Comparison of ENCODE assay signal across 31 cellular contexts in genomic region chr19:38717855-38718254, GRCh38. TPM values are rescaled to one million over a fixed set of nuclear protein-coding genes. Genes with fewer than 3 reads are reported as not detected.
DNase-seq lines count a peak whose midpoint lies in the region; ATAC-seq and TF ChIP-seq lines count a peak whose summit lies in the region.
"Had no signal": no experiment of that assay in that cellular context is flagged by ENCODE, and none has a peak within 500 bp of the region (broad histone marks: within the 10 kb centered on the region; RNA-seq: fewer than 3 reads in every experiment).

No MANE protein-coding gene starts in this region.

- H3K4me1 ChIP-seq in breast epithelium (peaks cover 13 to 28% of the 10 kb centered on the region in 2 donors), ascending aorta (peaks cover 20 to 58% of the 10 kb centered on the region in 2 donors), neuronal stem cell (ENCODE audit: control insufficient read depth in 2 of 2, insufficient read depth in 1 of 2, low read depth in 1 of 2, low read length in 2 of 2) (peaks cover 7 to 24% of the 10 kb centered on the region in 2 donors), tibial artery (peaks cover 16 to 92% (median 72%) of the 10 kb centered on the region in 4 donors)
- H3K4me1 ChIP-seq: HAP-1 had no signal

- CTCF ChIA-PET in MCF 10A (lab: Yijun Ruan, JAX): no interaction called here

- H2BK5ac ChIP-seq in neuronal stem cell (ENCODE audit: low read length): no peak overlapping the region

- peaks cover 17% of the 10 kb centered on the region for H3K79me1 ChIP-seq in neuronal stem cell (ENCODE audit: low read depth, low read length)

- no TSS peak for BruUV-seq in MCF 10A (replicated peaks; lab: Mats Ljungman, UMichigan)

- H3K36me3 Mint-ChIP-seq in MCF 10A (ENCODE audit: insufficient read depth, unreplicated experiment): peaks cover 92% of the 10 kb centered on the region

- H3K4me3 ChIP-seq in breast epithelium: no peak overlapping the region
- no peak overlapping the region for H3K4me3 ChIP-seq in ascending aorta
- H3K4me3 ChIP-seq in neuronal stem cell (ENCODE audit: low read length in 2 of 2): no peak overlapping the region
- no peak overlapping the region for H3K4me3 ChIP-seq in tibial artery
- no peak overlapping the region for H3K4me3 ChIP-seq in MG63
- H3K4me3 ChIP-seq: HAP-1, upper lobe of left lung had no signal

- H3K27me3 ChIP-seq in breast epithelium (no peaks in the 10 kb centered on the region), ascending aorta (no peaks in the 10 kb centered on the region), neuronal stem cell (ENCODE audit: control insufficient read depth in 3 of 3, insufficient read depth in 3 of 3, low read depth in 1 of 3, low read length in 3 of 3) (no peaks in the 10 kb centered on the region), tibial artery (no peaks in the 10 kb centered on the region), MG63 (no peaks in the 10 kb centered on the region)
- H3K27me3 ChIP-seq: upper lobe of left lung had no signal

- intact Hi-C loops in breast epithelium (cut with DNase I; ENCODE audit: low total_unique reads): no loop called here
- intact Hi-C loops in MCF 10A (cut with micrococcal nuclease): loop anchor here (2.0 to 10.0 kb wide), 2 partner anchors 69 to 163 kb away; no protein-coding TSS in a partner anchor
- intact Hi-C loops in ascending aorta (cut with DNase I): loop anchor here (5.0 to 10.0 kb wide), 2 partner anchors 114 to 323 kb away; partner anchors contain the start of gene ECH1
- intact Hi-C loops in tibial artery (cut with DNase I; ENCODE audit: low total_unique reads): loop anchor here (5.0 kb wide), 1 partner anchor 66 kb away; no protein-coding TSS in a partner anchor

- H2BK12ac ChIP-seq in neuronal stem cell (ENCODE audit: low read length): no peak overlapping the region

- no peak overlapping the region for H2BK120ac ChIP-seq in neuronal stem cell (ENCODE audit: low read depth, low read length)

- no peak overlapping the region for H3K4ac ChIP-seq in neuronal stem cell (ENCODE audit: low read length)

- DNase-seq in breast epithelium (ENCODE audit: low spot score in 2 of 2) (no peak), MCF 10A (ENCODE audit: unreplicated experiment) (no peak), ascending aorta (ENCODE audit: low spot score in 2 of 2) (no peak), neuronal stem cell (ENCODE audit: low spot score) (no peak), tibial artery (no peak), NCI-H524 treated with DMSO at 0.1 percent for 48 hours (lab: John Stamatoyannopoulos, UW) (no peak), MG63 (no peak)
- DNase-seq: 8988T; activated CD4-positive, alpha-beta T cell treated with anti-CD3 and anti-CD28 coated beads for 36 hours; activated effector memory CD4-positive, alpha-beta T cell treated with Interleukin-2 at 50 U/mL for 16 hours; DMS79 treated with DMSO at 0.1 percent for 48 hours; effector memory CD4-positive, alpha-beta T cell; erythroblast; GF-D8; KG1; NCI-H1417 treated with DMSO at 0.1 percent for 48 hours; NCI-H2081; NCI-H446; posterior cingulate gyrus; stimulated activated CD4-positive, alpha-beta T cell treated with anti-CD3 and anti-CD28 coated beads, Interleukin-15, amount 100 ng/mL, for 24 hours had no signal

- no CpG with 5 or more reads among the region's 11 CpGs for WGBS in neuronal stem cell (ENCODE audit: extremely low coverage in 2 of 2, insufficient read length in 2 of 2, insufficient replicate concordance in 1 of 2), 2 donors

- H3K4me3 Mint-ChIP-seq in MCF 10A (ENCODE audit: unreplicated experiment): no peak overlapping the region
- H3K4me3 Mint-ChIP-seq: activated CD4-positive, alpha-beta T cell treated with anti-CD3 and anti-CD28 coated beads for 36 hours; CD14-positive monocyte; memory B cell; stimulated activated naive CD8-positive, alpha-beta T cell treated with anti-CD3 and anti-CD28 coated beads, Interleukin-15, Interleukin-2, amounts not matched to agents 100 ng/mL and 50 ng/mL, for 24 hours had no signal

- H3K27ac Mint-ChIP-seq in MCF 10A (ENCODE audit: low read depth, unreplicated experiment): no peak overlapping the region
- H3K27ac Mint-ChIP-seq: activated CD4-positive, alpha-beta T cell treated with anti-CD3 and anti-CD28 coated beads for 36 hours; memory B cell; stimulated activated naive CD8-positive, alpha-beta T cell treated with anti-CD3 and anti-CD28 coated beads, Interleukin-15, Interleukin-2, amounts not matched to agents 100 ng/mL and 50 ng/mL, for 24 hours had no signal

- no peak overlapping the region for H3K4me2 ChIP-seq in neuronal stem cell (ENCODE audit: insufficient read depth, low read length, poor library complexity, severe bottlenecking)

- H3K27ac ChIP-seq in breast epithelium (peak overlapping the region; percentile 82 to 92), ascending aorta (peak overlapping the region; percentile 76 to 85), neuronal stem cell (replicated peaks; ENCODE audit: low read length) (peak overlapping the region; percentile 12), tibial artery (peak overlapping the region; percentile 72 to 91)

- H3K9me3 Mint-ChIP-seq in MCF 10A (ENCODE audit: unreplicated experiment): no peaks in the 10 kb centered on the region
- H3K9me3 Mint-ChIP-seq: CD14-positive monocyte; memory B cell; stimulated activated naive CD8-positive, alpha-beta T cell treated with anti-CD3 and anti-CD28 coated beads, Interleukin-15, Interleukin-2, amounts not matched to agents 100 ng/mL and 50 ng/mL, for 24 hours had no signal

- peaks cover 13% of the 10 kb centered on the region for H3K4me1 Mint-ChIP-seq in MCF 10A (ENCODE audit: insufficient read depth, unreplicated experiment)
- H3K4me1 Mint-ChIP-seq: activated CD4-positive, alpha-beta T cell treated with anti-CD3 and anti-CD28 coated beads for 36 hours; CD14-positive monocyte; memory B cell had no signal

- POLR2A ChIA-PET in MCF 10A (lab: Yijun Ruan, JAX): interaction anchor here (1.3 kb wide), 1 partner anchor 11 kb away, joined by 8 read pairs; no protein-coding TSS in a partner anchor

- no peak for ATAC-seq in HG02623 (IDR thresholded peaks at IDR 0.05; ENCODE audit: unreplicated experiment)
- ATAC-seq: activated CD4-positive, alpha-beta T cell treated with anti-CD3 and anti-CD28 coated beads for 36 hours; sciatic nerve had no signal

- H3K9me3 ChIP-seq in breast epithelium (no peaks in the 10 kb centered on the region), ascending aorta (no peaks in the 10 kb centered on the region), neuronal stem cell (replicated peaks in 1 of 2; ENCODE audit: control insufficient read depth in 2 of 2, insufficient read depth in 1 of 2, low read depth in 1 of 2, low read length in 2 of 2) (peaks cover 0 to 2% of the 10 kb centered on the region in 2 donors), tibial artery (no peaks in the 10 kb centered on the region), MG63 (no peaks in the 10 kb centered on the region)
- H3K9me3 ChIP-seq: HAP-1, upper lobe of left lung had no signal

- TF ChIP-seq POLR2A in breast epithelium (IDR thresholded peaks at IDR 0.05): no peak

- no peak overlapping the region for H4K8ac ChIP-seq in neuronal stem cell (ENCODE audit: low read depth, low read length)

- peak overlapping the region; percentile 53 for H3K9ac ChIP-seq in neuronal stem cell (ENCODE audit: low read depth, low read length, poor library complexity)

- no peak overlapping the region for H2AK5ac ChIP-seq in neuronal stem cell (ENCODE audit: low read depth, low read length)

- H2BK15ac ChIP-seq in neuronal stem cell (ENCODE audit: low read length): no peak overlapping the region

- peak overlapping the region; percentile 4 for H3K23ac ChIP-seq in neuronal stem cell (ENCODE audit: low read depth, low read length, poor library complexity)

- H2AFZ ChIP-seq in neuronal stem cell (ENCODE audit: low read length): no peak overlapping the region

- H3K27me3 Mint-ChIP-seq in MCF 10A (ENCODE audit: insufficient read depth, unreplicated experiment): no peaks in the 10 kb centered on the region
- H3K27me3 Mint-ChIP-seq: activated CD4-positive, alpha-beta T cell treated with anti-CD3 and anti-CD28 coated beads for 36 hours; memory B cell; stimulated activated naive CD8-positive, alpha-beta T cell treated with anti-CD3 and anti-CD28 coated beads, Interleukin-15, Interleukin-2, amounts not matched to agents 100 ng/mL and 50 ng/mL, for 24 hours had no signal

- TF ChIP-seq CTCF in breast epithelium (IDR thresholded peaks at IDR 0.05) (no peak), MCF 10A (IDR thresholded peaks at IDR 0.05; ENCODE audit: unreplicated experiment) (no peak), ascending aorta (IDR thresholded peaks at IDR 0.05) (no peak), tibial artery (IDR thresholded peaks at IDR 0.05) (no peak)

- H4K91ac ChIP-seq in neuronal stem cell (ENCODE audit: low read depth, low read length, poor library complexity): no peak overlapping the region

- H3K18ac ChIP-seq in neuronal stem cell (ENCODE audit: low read length): no peak overlapping the region

- no peak overlapping the region for H3K14ac ChIP-seq in neuronal stem cell (ENCODE audit: low read length)

- H3K36me3 ChIP-seq in breast epithelium: peaks cover 10% of the 10 kb centered on the region
- peaks cover 81 to 97% of the 10 kb centered on the region in 2 donors for H3K36me3 ChIP-seq in ascending aorta
- H3K36me3 ChIP-seq in neuronal stem cell (replicated peaks in 1 of 2; ENCODE audit: control insufficient read depth in 2 of 2, insufficient read depth in 2 of 2, low read length in 2 of 2): peaks cover 69 to 94% of the 10 kb centered on the region in 2 donors
- peaks cover 75 to 86% (median 81%) of the 10 kb centered on the region in 3 donors for H3K36me3 ChIP-seq in tibial artery
- H3K36me3 ChIP-seq in MG63: peaks cover 100% of the 10 kb centered on the region

RNA-seq across cellular contexts. Expression of gene CAPN12, which starts 26.4 kb away (rescaled TPM):
- total RNA-seq in breast epithelium (1 to 10 TPM in 2 of 3 donors, under 1 TPM in 1; 0.16 to 9.2 (median 4.1) TPM), MCF 10A (2022) (not detected in 2 replicates), ascending aorta (not detected)
- polyA plus RNA-seq in neuronal stem cell (2013, experiment 1 of 2): 5.6 TPM
- polyA plus RNA-seq in neuronal stem cell (2013, experiment 2 of 2): 5.2 TPM
- total RNA-seq in MG63 (2014; rRNA removed; shearing (Covaris generic); ENCODE audit: low replicate concordance): not detected in 2 replicates
- polyA plus RNA-seq: CD14-positive monocyte, neural cell had no signal

RNA-seq across cellular contexts. Expression of gene LGALS7, which starts 55.5 kb away (rescaled TPM):
- total RNA-seq in breast epithelium: 1 to 10 TPM in 1 of 3 donors, not detected in 2; 1.5 TPM
- total RNA-seq in MCF 10A (2022): 1.1 TPM in 1 of 2 replicates, not detected in the other
- not detected for total RNA-seq in ascending aorta
- polyA plus RNA-seq in neuronal stem cell (2013, experiment 1 of 2): 0.18 TPM
- polyA plus RNA-seq in neuronal stem cell (2013, experiment 2 of 2): not detected
- total RNA-seq in MG63 (2014; rRNA removed; shearing (Covaris generic); ENCODE audit: low replicate concordance): not detected in 2 replicates
- total RNA-seq: activated CD4-positive, alpha-beta T cell treated with anti-CD3 and anti-CD28 coated beads for 36 hours; cerebellum; fibroblast of villous mesenchyme; sciatic nerve; T-helper 2 cell treated with Interferon-gamma antibody and Interleukin-4, amounts not matched to agents 100 ng/mL and 5 ng/mL, for 36 hours; upper lobe of left lung had no signal
- polyA plus RNA-seq: CD14-positive monocyte, neural cell had no signal

Comparison
In these comparisons a context has a peak if more than half of its experiments do, and no peak if none do; other contexts are left out.
1. H3K27ac ChIP-seq: peak in every context shown above with its lines; median percentile 87 in breast epithelium; 82 in tibial artery; 80 in ascending aorta; 12 in neuronal stem cell.